25 cellular contexts compared by ENCODE assay signal in genomic region chr13:113748862-113749451, GRCh38. TPM values are rescaled to one million over a fixed set of nuclear protein-coding genes. Genes with fewer than 3 reads are reported as not detected.
"Had no signal": no experiment of that assay in that cellular context is flagged by ENCODE, and none has a peak within 500 bp of the region (broad histone marks: within the 10 kb centered on the region; RNA-seq: fewer than 3 reads in every experiment).

No MANE protein-coding gene starts in this region.

- H3K4me3 Mint-ChIP-seq: activated naive CD8-positive, alpha-beta T cell treated with anti-CD3 and anti-CD28 coated beads for 36 hours; effector memory CD8-positive, alpha-beta T cell; immature natural killer cell; naive B cell; neural crest cell; stimulated activated naive B cell treated with anti-CD40 and anti-IgM and Interleukin-4, amounts not matched to agents 10 μg/mL and 1 μg/mL and 100 μg/mL, for 72 hours; type B pancreatic cell; WTC11 had no signal

- H3K27me3 ChIP-seq: breast epithelium, colonic mucosa, dorsolateral prefrontal cortex, esophagus muscularis mucosa, hepatocyte had no signal

- H3K27ac ChIP-seq: breast epithelium, colonic mucosa, esophagus muscularis mucosa, hepatocyte, prostate gland, thoracic aorta had no signal

- FAIRE-seq: endothelial cell of umbilical vein, frontal cortex had no signal

- H2AFZ ChIP-seq: hepatocyte had no signal

- H3K4me1 ChIP-seq: breast epithelium, colonic mucosa, esophagus muscularis mucosa, prostate gland had no signal

- H3K36me3 Mint-ChIP-seq: activated naive CD8-positive, alpha-beta T cell treated with anti-CD3 and anti-CD28 coated beads for 36 hours; naive B cell; type B pancreatic cell had no signal

- H3K4me1 Mint-ChIP-seq: activated naive CD8-positive, alpha-beta T cell treated with anti-CD3 and anti-CD28 coated beads for 36 hours; immature natural killer cell; neural crest cell; WTC11 had no signal

- H3K79me2 ChIP-seq: hepatocyte had no signal

- DNase-seq: activated CD4-positive, alpha-beta T cell treated with anti-CD3 and anti-CD28 coated beads, Interleukin-2, amount 50 U/mL, for 48 hours; activated naive CD4-positive, alpha-beta T cell treated with Interleukin-2 at 50 U/mL for 16 hours; activated naive CD8-positive, alpha-beta T cell treated with anti-CD3 and anti-CD28 coated beads for 36 hours; activated T-cell treated with anti-CD3 and anti-CD28 coated beads, Interleukin-2, amount 50 U/mL, for 48 hours; colonic mucosa; effector memory CD8-positive, alpha-beta T cell; glutamatergic neuron; immature natural killer cell; kidney glomerular epithelial cell; mesenchymal stem cell; naive B cell; stimulated activated CD4-positive, alpha-beta T cell treated with anti-CD3 and anti-CD28 coated beads, Interleukin-2, amount 100 ng/mL, for 24 hours; stimulated activated naive B cell treated with anti-CD40 and anti-IgM and Interleukin-4, amounts not matched to agents 10 μg/mL and 1 μg/mL and 100 μg/mL, for 72 hours; T-helper 9 cell had no signal

- H3K36me3 ChIP-seq: breast epithelium, colonic mucosa, esophagus muscularis mucosa, prostate gland, thoracic aorta had no signal

- H3K27ac Mint-ChIP-seq: activated naive CD8-positive, alpha-beta T cell treated with anti-CD3 and anti-CD28 coated beads for 36 hours; effector memory CD8-positive, alpha-beta T cell; immature natural killer cell; stimulated activated naive B cell treated with anti-CD40 and anti-IgM and Interleukin-4, amounts not matched to agents 10 μg/mL and 1 μg/mL and 100 μg/mL, for 72 hours; type B pancreatic cell had no signal

- H3K9me3 ChIP-seq: breast epithelium, colonic mucosa, esophagus muscularis mucosa, prostate gland, thoracic aorta had no signal

- H3K4me3 ChIP-seq: breast epithelium, colonic mucosa, dorsolateral prefrontal cortex, esophagus muscularis mucosa, hepatocyte, prostate gland, thoracic aorta had no signal

- H3K9me3 Mint-ChIP-seq: activated naive CD8-positive, alpha-beta T cell treated with anti-CD3 and anti-CD28 coated beads for 36 hours; immature natural killer cell; type B pancreatic cell had no signal

- ATAC-seq: effector memory CD8-positive, alpha-beta T cell; stimulated activated naive B cell treated with anti-CD40 and anti-IgM and Interleukin-4, amounts not matched to agents 10 μg/mL and 1 μg/mL and 100 μg/mL, for 72 hours; WTC11 had no signal

- H3K4me2 ChIP-seq: hepatocyte had no signal

RNA-seq across cellular contexts. Expression of gene TMEM255B, which starts 10.1 kb away (rescaled TPM):
- total RNA-seq: frontal cortex had no signal
- polyA plus RNA-seq: immature natural killer cell had no signal
